ENCODE assay signal across 18 cellular contexts in genomic region chr5:178526796-178527457, GRCh38.
DNase-seq lines count a peak whose midpoint lies in the region; TF ChIP-seq lines count a peak whose summit lies in the region.
"Had no signal": no experiment of that assay in that cellular context is flagged by ENCODE, and none has a peak within 500 bp of the region (broad histone marks: within the 10 kb centered on the region; RNA-seq: fewer than 3 reads in every experiment).

No MANE protein-coding gene starts in this region.

- 0 out of 2 replicates have a peak overlapping the region, but pooled peaks have one; percentile 12 for H3K9ac ChIP-seq in HUES48 (ENCODE audit: low read depth, low read length)

- 80% methylated on average over 14 of the region's 14 CpGs for WGBS in prostate gland

- H3K27me3 ChIP-seq in HUES48 (ENCODE audit: control insufficient read depth, insufficient read depth, low read length) (no peaks in the 10 kb centered on the region), right atrium auricular region (no peaks in the 10 kb centered on the region), prostate gland (replicated peaks; ENCODE audit: insufficient read depth) (no peaks in the 10 kb centered on the region)
- H3K27me3 ChIP-seq: foreskin keratinocyte had no signal

- no peak for DNase-seq in right atrium auricular region (ENCODE audit: low spot score)
- DNase-seq in prostate gland (ENCODE audit: low spot score) = no peak
- no peak for DNase-seq in COLO829 (ENCODE audit: low spot score)
- no peak for DNase-seq in RKO (ENCODE audit: low spot score)
- no peak for DNase-seq in GM20000 (ENCODE audit: low spot score)
- no peak for DNase-seq in activated effector memory CD4-positive, alpha-beta T cell treated with Interleukin-2 at 50 U/mL for 16 hours
- DNase-seq: activated naive CD4-positive, alpha-beta T cell treated with Interleukin-2 at 50 U/mL for 16 hours; activated T-cell treated with anti-CD3 and anti-CD28 coated beads for 4 hours; CD4-positive, alpha-beta memory T cell; EL; KBM-7; left colon; NCI-H1092 treated with DMSO at 0.1 percent for 48 hours; NCI-H524 treated with DMSO at 0.1 percent for 48 hours; stimulated activated CD4-positive, alpha-beta T cell treated with anti-CD3 and anti-CD28 coated beads, Interleukin-4, amount 100 ng/mL, for 24 hours had no signal

- H3K4me1 ChIP-seq in HUES48 (ENCODE audit: control insufficient read depth, insufficient read depth, low read length) (peaks cover 14% of the 10 kb centered on the region), right atrium auricular region (peaks cover 0 to 20% of the 10 kb centered on the region in 2 donors), prostate gland (replicated peaks) (no peaks in the 10 kb centered on the region)
- H3K4me1 ChIP-seq: foreskin keratinocyte had no signal

- H3K36me3 ChIP-seq in HUES48 (ENCODE audit: control insufficient read depth, insufficient read depth, low read length) (no peaks in the 10 kb centered on the region), right atrium auricular region (no peaks in the 10 kb centered on the region), prostate gland (no peaks in the 10 kb centered on the region)

- no peak for TF ChIP-seq POLR2A in prostate gland (IDR thresholded peaks at IDR 0.05)

- intact Hi-C loops in prostate gland (cut with DNase I) = no loop called here

- no peak overlapping the region for H3K27ac ChIP-seq in HUES48 (ENCODE audit: low read depth, low read length)
- H3K27ac ChIP-seq in angular gyrus (ENCODE audit: low read depth, low read length) = peak overlapping the region; percentile 65
- H3K27ac ChIP-seq in right atrium auricular region = peak overlapping the region; percentile 64 to 74
- peak overlapping the region; percentile 37 to 48 for H3K27ac ChIP-seq in prostate gland
- H3K27ac ChIP-seq: foreskin keratinocyte had no signal

- H3K9me3 ChIP-seq in HUES48 (ENCODE audit: control insufficient read depth, insufficient read depth, low read length) (no peaks in the 10 kb centered on the region), right atrium auricular region (no peaks in the 10 kb centered on the region), prostate gland (no peaks in the 10 kb centered on the region)

- H3K4me3 ChIP-seq in HUES48 (ENCODE audit: low read depth, low read length) (no peak overlapping the region), right atrium auricular region (no peak overlapping the region), prostate gland (no peak overlapping the region)

- TF ChIP-seq CTCF in right atrium auricular region (IDR thresholded peaks at IDR 0.05) = no peak
- TF ChIP-seq CTCF in prostate gland (IDR thresholded peaks at IDR 0.05) = no peak
- TF ChIP-seq CTCF in GM20000 (IDR thresholded peaks at IDR 0.05; ENCODE audit: extremely low read depth, missing control alignments) = no peak
